In genomic region chr20:53706511-53707031, GRCh38 we compare ENCODE assay signal across 10 cellular contexts.
DNase-seq lines count a peak whose midpoint lies in the region; ATAC-seq lines count a peak whose summit lies in the region.
"Had no signal": no experiment of that assay in that cellular context is flagged by ENCODE, and none has a peak within 500 bp of the region (broad histone marks: within the 10 kb centered on the region; RNA-seq: fewer than 3 reads in every experiment).

No MANE protein-coding gene starts in this region.

- H3K4me1 Mint-ChIP-seq in CD4-positive, alpha-beta memory T cell = peaks cover 31 to 43% (median 36%) of the 10 kb centered on the region in 4 donors

- H3K36me3 ChIP-seq in CD4-positive, alpha-beta memory T cell (ENCODE audit: insufficient read depth, low read length) = no peaks in the 10 kb centered on the region
- no peaks in the 10 kb centered on the region for H3K36me3 ChIP-seq in SJCRH30
- H3K36me3 ChIP-seq: gastrocnemius medialis, thoracic aorta had no signal

- ATAC-seq in GM21423 (IDR thresholded peaks at IDR 0.05; ENCODE audit: unreplicated experiment) (peak; percentile 41), HG02938 (IDR thresholded peaks at IDR 0.05; ENCODE audit: unreplicated experiment) (no peak)

- peak overlapping the region; percentile 7 for H3K27ac ChIP-seq in CD4-positive, alpha-beta memory T cell (ENCODE audit: low read depth, low read length)
- peak overlapping the region; percentile 23 for H3K27ac ChIP-seq in SJCRH30
- H3K27ac ChIP-seq: gastrocnemius medialis, thoracic aorta had no signal

- peak overlapping the region; percentile 76 to 98 (median 92) for H3K27ac Mint-ChIP-seq in CD4-positive, alpha-beta memory T cell

- peaks cover 39% of the 10 kb centered on the region for H3K4me1 ChIP-seq in CD4-positive, alpha-beta memory T cell (ENCODE audit: insufficient read depth, low read length)
- H3K4me1 ChIP-seq in SJCRH30 = peaks cover 28% of the 10 kb centered on the region

- intact Hi-C loops in CD4-positive, alpha-beta memory T cell (cut with micrococcal nuclease) = loop anchor here (2.0 to 5.0 kb wide), 6 partner anchors 44 to 211 kb away; no protein-coding TSS in a partner anchor

- H3K4me3 ChIP-seq in CD4-positive, alpha-beta memory T cell (ENCODE audit: low read length in 2 of 2) = peak overlapping the region in 1 of 2 donors; percentile 22
- no peak overlapping the region for H3K4me3 ChIP-seq in SJCRH30
- H3K4me3 ChIP-seq: gastrocnemius medialis, thoracic aorta had no signal

- H3K27me3 Mint-ChIP-seq in CD4-positive, alpha-beta memory T cell = no peaks in the 10 kb centered on the region

- H3K9me3 ChIP-seq in CD4-positive, alpha-beta memory T cell (ENCODE audit: control insufficient read depth in 1 of 2, low read length in 2 of 2) = no peaks in the 10 kb centered on the region
- no peaks in the 10 kb centered on the region for H3K9me3 ChIP-seq in SJCRH30 (replicated peaks)
- H3K9me3 ChIP-seq: gastrocnemius medialis, thoracic aorta had no signal

- POLR2A ChIA-PET in CD4-positive, alpha-beta memory T cell (lab: Charles Lee; ENCODE audit: partially characterized antibody) = interaction anchor here (0.6 to 1.3 kb wide), 12 partner anchors 9 to 159 kb away, joined by 3 to 6 read pairs (median 4); no protein-coding TSS in a partner anchor

- no peaks in the 10 kb centered on the region for H3K36me3 Mint-ChIP-seq in CD4-positive, alpha-beta memory T cell

- CTCF ChIA-PET in CD4-positive, alpha-beta memory T cell (lab: Charles Lee; ENCODE audit: partially characterized antibody) = interaction anchor here (0.6 to 2.3 kb wide), 6 partner anchors 16 to 234 kb away, joined by 3 to 12 read pairs (median 4); no protein-coding TSS in a partner anchor

- H3K4me3 Mint-ChIP-seq in CD4-positive, alpha-beta memory T cell = peak overlapping the region; percentile 31 to 91 (median 68)

- no peaks in the 10 kb centered on the region for H3K27me3 ChIP-seq in CD4-positive, alpha-beta memory T cell (ENCODE audit: insufficient read depth, low read length)
- no peaks in the 10 kb centered on the region for H3K27me3 ChIP-seq in SJCRH30
- H3K27me3 ChIP-seq: gastrocnemius medialis had no signal

- peak in 4 of 5 donors; percentile 27 to 41 (median 33) for DNase-seq in CD4-positive, alpha-beta memory T cell
- peak; percentile 51 to 72 for DNase-seq in SJCRH30
- DNase-seq in iris pigment epithelial cell (ENCODE audit: low read depth) = peak; percentile 90
- no peak for DNase-seq in H4 (ENCODE audit: low spot score)
- no peak for DNase-seq in SHP77 (lab: John Stamatoyannopoulos, UW)
- no peak for DNase-seq in Ammon's horn (ENCODE audit: low spot score)
- DNase-seq: gastrocnemius medialis had no signal

- no peaks in the 10 kb centered on the region for H3K9me3 Mint-ChIP-seq in CD4-positive, alpha-beta memory T cell

Comparison
In these comparisons a context has a peak if more than half of its experiments do, and no peak if none do; other contexts are left out.
1. DNase-seq: peak in CD4-positive, alpha-beta memory T cell (4 of 5), SJCRH30 (2 of 2) and iris pigment epithelial cell (single experiment); none in H4 (single experiment), SHP77 (0 of 2) and Ammon's horn (single experiment).